In genomic region chr1:226654046-226654445, GRCh38 we compare ENCODE assay signal across 10 cellular contexts.
DNase-seq lines count a peak whose midpoint lies in the region; ATAC-seq, FAIRE-seq and TF ChIP-seq lines count a peak whose summit lies in the region.
"Had no signal": no experiment of that assay in that cellular context is flagged by ENCODE, and none has a peak within 500 bp of the region (broad histone marks: within the 10 kb centered on the region; RNA-seq: fewer than 3 reads in every experiment).

No MANE protein-coding gene starts in this region.

- FAIRE-seq in HTR-8/SVneo (lab: Jason Lieb, UNC): no peak

- POLR2A ChIA-PET in CD4-positive, alpha-beta T cell (lab: Charles Lee): interaction anchor here (0.7 to 2.6 kb wide), 21 partner anchors 9 to 285 kb away, joined by 3 to 31 read pairs (median 5); partner anchors contain the start of gene ITPKB
- POLR2A ChIA-PET in PC-9 (lab: Charles Lee; ENCODE audit: unreplicated experiment): interaction anchor here (0.6 kb wide), 1 partner anchor 8 kb away, joined by 4 read pairs; no protein-coding TSS in a partner anchor

- no peaks in the 10 kb centered on the region for H3K9me3 ChIP-seq in CD4-positive, alpha-beta T cell (ENCODE audit: control insufficient read depth, low read length)
- H3K9me3 ChIP-seq in PC-9 (ENCODE audit: insufficient read depth, low read depth): no peaks in the 10 kb centered on the region
- H3K9me3 ChIP-seq in body of pancreas: no peaks in the 10 kb centered on the region
- H3K9me3 ChIP-seq: tibial artery had no signal

- H3K27me3 Mint-ChIP-seq in CD4-positive, alpha-beta T cell: no peaks in the 10 kb centered on the region
- peaks cover 8% of the 10 kb centered on the region for H3K27me3 Mint-ChIP-seq in brain

- no peaks in the 10 kb centered on the region for H3K9me2 ChIP-seq in PC-9 (ENCODE audit: insufficient read depth)

- H3K4me3 ChIP-seq in PC-9 (no peak overlapping the region), body of pancreas (no peak overlapping the region)
- H3K4me3 ChIP-seq: tibial artery had no signal

- H3K27ac Mint-ChIP-seq in CD4-positive, alpha-beta T cell: no peak overlapping the region
- peak overlapping the region in 4 of 5 experiments; percentile 40 to 92 (median 79) for H3K27ac Mint-ChIP-seq in brain

- intact Hi-C loops in CD4-positive, alpha-beta T cell (cut with DNase I, micrococcal nuclease): loop anchor here in 1 of 2 experiments (2.0 to 5.0 kb wide), 3 partner anchors 19 to 83 kb away; partner anchors contain the start of gene ITPKB
- intact Hi-C loops in PC-9 (cut with micrococcal nuclease; ENCODE audit: unreplicated experiment) (no loop called here), body of pancreas (cut with DNase I) (no loop called here)

- H3K27me3 ChIP-seq in CD4-positive, alpha-beta T cell (ENCODE audit: control insufficient read depth, insufficient read depth, low read length): no peaks in the 10 kb centered on the region
- no peaks in the 10 kb centered on the region for H3K27me3 ChIP-seq in PC-9 (ENCODE audit: insufficient read depth, low read depth)
- H3K27me3 ChIP-seq in body of pancreas: no peaks in the 10 kb centered on the region
- H3K27me3 ChIP-seq: tibial artery had no signal

- WGBS in body of pancreas, 2 donors: 63 to 84% methylated on average over 7 of the region's 7 CpGs

- TF ChIP-seq POLR2A in body of pancreas (IDR thresholded peaks at IDR 0.05): no peak

- no peaks in the 10 kb centered on the region for H3K79me2 ChIP-seq in PC-9 (ENCODE audit: low read depth)

- H3K4me1 Mint-ChIP-seq in CD4-positive, alpha-beta T cell (ENCODE audit: low read depth): no peaks in the 10 kb centered on the region
- H3K4me1 Mint-ChIP-seq in brain: peaks cover 79% of the 10 kb centered on the region

- H3K4me3 Mint-ChIP-seq in CD4-positive, alpha-beta T cell: peak overlapping the region; percentile 89
- peak overlapping the region in 1 of 5 experiments; percentile 33 for H3K4me3 Mint-ChIP-seq in brain

- H2AFZ ChIP-seq in PC-9: no peak overlapping the region

- TF ChIP-seq CTCF in CD4-positive, alpha-beta T cell (IDR thresholded peaks at IDR 0.05): no peak
- TF ChIP-seq CTCF in brain (conservative IDR thresholded peaks at IDR 0.05) (no peak), PC-9 (conservative IDR thresholded peaks at IDR 0.05) (no peak), body of pancreas (IDR thresholded peaks at IDR 0.05) (no peak)

- no TSS peak for BruUV-seq in PC-9 (replicated peaks; lab: Mats Ljungman, UMichigan)

- no peaks in the 10 kb centered on the region for H3K9me3 Mint-ChIP-seq in CD4-positive, alpha-beta T cell
- H3K9me3 Mint-ChIP-seq in brain: no peaks in the 10 kb centered on the region

- no peak overlapping the region for H3K27ac ChIP-seq in CD4-positive, alpha-beta T cell (ENCODE audit: low read depth, low read length)
- H3K27ac ChIP-seq in PC-9 (no peak overlapping the region), body of pancreas (peak overlapping the region in 2 of 4 donors; percentile 21 to 93)
- H3K27ac ChIP-seq: RWPE1, tibial artery had no signal

- H4K20me1 ChIP-seq in PC-9 (ENCODE audit: insufficient read depth): no peaks in the 10 kb centered on the region

- H3K4me1 ChIP-seq in PC-9 (replicated peaks; ENCODE audit: insufficient read depth) (no peaks in the 10 kb centered on the region), body of pancreas (peaks cover 47% of the 10 kb centered on the region)

- H3K36me3 ChIP-seq in PC-9 (ENCODE audit: low read depth): no peaks in the 10 kb centered on the region
- H3K36me3 ChIP-seq in body of pancreas (replicated peaks in 1 of 2; ENCODE audit: insufficient read depth in 1 of 2, low read depth in 2 of 2): no peaks in the 10 kb centered on the region
- H3K36me3 ChIP-seq: tibial artery had no signal

- H3K4me2 ChIP-seq in PC-9: no peak overlapping the region

- H3K36me3 Mint-ChIP-seq in CD4-positive, alpha-beta T cell (ENCODE audit: low read depth): peaks cover 64% of the 10 kb centered on the region
- no peaks in the 10 kb centered on the region for H3K36me3 Mint-ChIP-seq in brain

- H3F3A ChIP-seq in PC-9 (ENCODE audit: insufficient read depth, low read depth): 0 out of 2 replicates have a peak, but pooled peaks cover 3% of the 10 kb centered on the region

- CTCF ChIA-PET in CD4-positive, alpha-beta T cell (lab: Charles Lee): interaction anchor here (1.2 to 2.5 kb wide), 6 partner anchors 9 to 246 kb away, joined by 4 to 11 read pairs (median 7); partner anchors contain the start of gene PARP1
- CTCF ChIA-PET in PC-9 (lab: Charles Lee): no interaction called here

- no peak for DNase-seq in CD4-positive, alpha-beta T cell
- DNase-seq in HTR-8/SVneo (ENCODE audit: insufficient read length, low spot score): peak; percentile 36
- DNase-seq in myocyte (ENCODE audit: low read depth): peak; percentile 55
- no peak for DNase-seq in PC-9
- no peak for DNase-seq in NCI-H526 treated with DMSO at 0.1 percent for 48 hours (lab: John Stamatoyannopoulos, UW)
- no peak for DNase-seq in body of pancreas
- DNase-seq: tibial artery had no signal

- no peak for ATAC-seq in CD4-positive, alpha-beta T cell (ENCODE audit: poor library complexity)
- ATAC-seq in HG03521 (IDR thresholded peaks at IDR 0.05; ENCODE audit: unreplicated experiment) (no peak), body of pancreas (no peak)

Comparison
In these comparisons a context has a peak if more than half of its experiments do, and no peak if none do; other contexts are left out.
1. DNase-seq: peak in HTR-8/SVneo (single experiment) and myocyte (single experiment); none in CD4-positive, alpha-beta T cell (0 of 10), PC-9 (0 of 2), NCI-H526 treated with DMSO at 0.1 percent for 48 hours (single experiment) and body of pancreas (0 of 4).